ENCODE assay signal across 8 cellular contexts in genomic region chr10:31759124-31759798, GRCh38.
DNase-seq lines count a peak whose midpoint lies in the region; ATAC-seq and TF ChIP-seq lines count a peak whose summit lies in the region.

No MANE protein-coding gene starts in this region.

- no peaks in the 10 kb centered on the region for H3K27me3 ChIP-seq in CD8-positive, alpha-beta T cell (ENCODE audit: insufficient read depth, low read length)
- no peaks in the 10 kb centered on the region for H3K27me3 ChIP-seq in MG63

- no peak for ATAC-seq in CD8-positive, alpha-beta T cell
- ATAC-seq in GM18517 (IDR thresholded peaks at IDR 0.05; ENCODE audit: unreplicated experiment) = no peak

- peak overlapping the region; percentile 92 for H3K27ac ChIP-seq in CD8-positive, alpha-beta T cell (ENCODE audit: low read depth, low read length)

- peak overlapping the region; percentile 84 for H3K27ac Mint-ChIP-seq in CD8-positive, alpha-beta T cell

- intact Hi-C loops in CD8-positive, alpha-beta T cell (cut with DNase I, micrococcal nuclease) = loop anchor here in 1 of 2 experiments (10.0 kb wide), 2 partner anchors 1196 to 1414 kb away; partner anchors contain the start of genes ITGB1 and MTPAP

- H3K4me3 Mint-ChIP-seq in CD8-positive, alpha-beta T cell = peak overlapping the region; percentile 88

- no peaks in the 10 kb centered on the region for H3K36me3 ChIP-seq in CD8-positive, alpha-beta T cell (ENCODE audit: insufficient read depth, low read length)
- no peaks in the 10 kb centered on the region for H3K36me3 ChIP-seq in MG63

- TF ChIP-seq CTCF in CD8-positive, alpha-beta T cell (IDR thresholded peaks at IDR 0.05) = no peak

- peak overlapping the region; percentile 98 for H3K4me3 ChIP-seq in CD8-positive, alpha-beta T cell (ENCODE audit: low read depth, low read length)
- H3K4me3 ChIP-seq in MG63 = peak overlapping the region; percentile 96

- no peaks in the 10 kb centered on the region for H3K36me3 Mint-ChIP-seq in CD8-positive, alpha-beta T cell

- no peaks in the 10 kb centered on the region for H3K9me3 ChIP-seq in CD8-positive, alpha-beta T cell (ENCODE audit: low read length)
- H3K9me3 ChIP-seq in MG63 = peaks cover 4% of the 10 kb centered on the region

- CTCF ChIA-PET in CD8-positive, alpha-beta T cell (lab: Charles Lee) = interaction anchor here (1.8 kb wide), 1 partner anchor 11 kb away, joined by 9 read pairs; no protein-coding TSS in a partner anchor

- peak; percentile 11 to 58 (median 34) for DNase-seq in CD8-positive, alpha-beta T cell
- DNase-seq in MG63 (no peak), dermis blood vessel endothelial cell (peak; percentile 84), lung microvascular endothelial cell (ENCODE audit: low read depth in 2 of 2) (peak; percentile 68 to 76), HPDE6-E6E7 (ENCODE audit: extremely low spot score) (no peak)
- peak; percentile 81 for DNase-seq in activated CD4-positive, alpha-beta T cell treated with anti-CD3 and anti-CD28 coated beads for 48 hours
- peak; percentile 32 for DNase-seq in stimulated activated CD8-positive, alpha-beta memory T cell treated with anti-CD3 and anti-CD28 coated beads, Interleukin-12 subunit alpha, Interleukin-12 subunit beta, amount 100 ng/mL, for 1 hour (ENCODE audit: low read depth)

- POLR2A ChIA-PET in CD8-positive, alpha-beta T cell (lab: Charles Lee) = interaction anchor here (0.6 to 1.0 kb wide), 2 partner anchors 71 to 975 kb away, joined by 3 to 5 read pairs; no protein-coding TSS in a partner anchor

- H3K27me3 Mint-ChIP-seq in CD8-positive, alpha-beta T cell (ENCODE audit: low read depth) = no peaks in the 10 kb centered on the region

- peaks cover 8% of the 10 kb centered on the region for H3K4me1 ChIP-seq in CD8-positive, alpha-beta T cell (ENCODE audit: insufficient read depth, low read length)

- H3K4me1 Mint-ChIP-seq in CD8-positive, alpha-beta T cell (ENCODE audit: low read depth) = peaks cover 14% of the 10 kb centered on the region

- no peaks in the 10 kb centered on the region for H3K9me3 Mint-ChIP-seq in CD8-positive, alpha-beta T cell

Comparison
In these comparisons a context has a peak if more than half of its experiments do, and no peak if none do; other contexts are left out.
1. DNase-seq: peak in CD8-positive, alpha-beta T cell (7 of 7), activated CD4-positive, alpha-beta T cell treated with anti-CD3 and anti-CD28 coated beads for 48 hours (single experiment), dermis blood vessel endothelial cell (single experiment), lung microvascular endothelial cell (2 of 2) and stimulated activated CD8-positive, alpha-beta memory T cell treated with anti-CD3 and anti-CD28 coated beads, Interleukin-12 subunit alpha, Interleukin-12 subunit beta, amount 100 ng/mL, for 1 hour (single experiment); none in MG63 (single experiment) and HPDE6-E6E7 (single experiment).